In genomic region chr3:23084367-23084766, GRCh38 we compare ENCODE assay signal across 17 cellular contexts.
"Had no signal": no experiment of that assay in that cellular context is flagged by ENCODE, and none has a peak within 500 bp of the region (broad histone marks: within the 10 kb centered on the region; RNA-seq: fewer than 3 reads in every experiment).

No MANE protein-coding gene starts in this region.

- H3K9me3 ChIP-seq: heart left ventricle, psoas muscle, stomach, thoracic aorta, transverse colon had no signal

- H3K27me3 ChIP-seq: heart left ventricle, stomach, transverse colon had no signal

- H3K4me3 ChIP-seq: heart left ventricle, lung, psoas muscle, stomach, thoracic aorta, transverse colon had no signal

- H3K4me1 ChIP-seq: psoas muscle had no signal

- ATAC-seq: esophagus mucosa; heart left ventricle; left colon; left ventricle myocardium superior; naive thymus-derived CD4-positive, alpha-beta T cell; psoas muscle; sciatic nerve had no signal

- DNase-seq: effector memory CD4-positive, alpha-beta T cell; heart left ventricle; hippocampal formation; left colon; left ventricle myocardium superior; naive thymus-derived CD4-positive, alpha-beta T cell; nephron progenitor cell; psoas muscle; stimulated activated CD4-positive, alpha-beta T cell treated with anti-CD3 and anti-CD28 coated beads, Interleukin-2, amount 100 ng/mL, for 24 hours; stimulated activated naive CD4-positive, alpha-beta T cell; stomach; substantia nigra; transverse colon had no signal

- H3K27ac ChIP-seq: heart left ventricle, psoas muscle, stomach, thoracic aorta, transverse colon had no signal

- H3K36me3 ChIP-seq: heart left ventricle, stomach, thoracic aorta, transverse colon had no signal
